11 cellular contexts compared by ENCODE assay signal in the genomic region with DNA sequence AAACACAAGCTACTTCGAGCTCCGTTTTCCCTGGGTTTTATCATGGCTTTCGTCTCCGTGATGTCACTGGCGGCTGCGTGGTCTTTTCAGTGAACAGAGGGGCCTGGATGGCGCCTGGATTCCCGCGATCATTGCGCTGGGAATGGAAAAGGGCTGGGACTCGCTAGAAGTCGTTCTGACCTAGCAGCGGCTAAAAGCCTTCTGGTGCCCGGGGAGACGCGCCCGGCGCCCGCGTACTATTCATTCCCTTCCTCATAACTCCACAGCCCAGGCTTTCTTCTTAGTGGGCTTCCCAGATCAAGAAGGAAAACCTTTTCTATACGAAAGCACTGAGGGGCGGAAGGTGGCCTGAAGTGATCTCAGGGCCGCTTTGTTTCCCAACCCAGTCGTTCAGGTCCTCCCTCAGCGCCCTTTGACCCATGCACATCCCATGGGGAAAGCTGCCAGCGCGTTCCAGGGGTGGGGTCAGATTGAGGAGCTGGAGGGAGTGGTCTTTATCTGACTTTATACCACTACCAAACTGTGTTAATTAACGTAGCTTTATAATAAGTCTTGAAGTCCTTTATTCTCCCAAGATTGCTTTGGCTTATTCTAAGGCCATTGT.
A peak's percentile ranks its signal among the peaks of the same experiment; 100 is the strongest.
DNase-seq lines count a peak whose midpoint lies in the region; ATAC-seq, FAIRE-seq and TF ChIP-seq lines count a peak whose summit lies in the region.
"Had no signal": no experiment of that assay in that cellular context is flagged by ENCODE, and none has a peak within 500 bp of the region (broad histone marks: within the 10 kb centered on the region; RNA-seq: fewer than 3 reads in every experiment).

No MANE protein-coding gene starts in this region.

- no peak for TF ChIP-seq EP300 in H1 (IDR thresholded peaks at IDR 0.05; ENCODE audit: borderline replicate concordance in 1 of 2, low read depth in 2 of 2, low read length in 2 of 2)

- H3K27me3 ChIP-seq in Caco-2 (replicated peaks; ENCODE audit: control insufficient read depth, insufficient read depth, low read length) (no peaks in the 10 kb centered on the region), H1 (replicated peaks in 1 of 4; ENCODE audit: control insufficient read depth in 3 of 4, extremely low read depth in 1 of 4, insufficient read depth in 3 of 4, low read length in 3 of 4) (no peaks in the 10 kb centered on the region)

- H2AK5ac ChIP-seq in H1 (ENCODE audit: low read depth, low read length) = no peak overlapping the region

- H2BK15ac ChIP-seq in H1 (ENCODE audit: low read length) = no peak overlapping the region

- H2AFZ ChIP-seq in H1 (ENCODE audit: low read length) = no peak overlapping the region

- FAIRE-seq in H1 (lab: Jason Lieb, UNC) (no peak), GM12892 (lab: Jason Lieb, UNC) (no peak)
- FAIRE-seq: H54 had no signal

- H4K91ac ChIP-seq in H1 (replicated peaks; ENCODE audit: insufficient read length, low read length) = no peak overlapping the region

- H3K9me3 Mint-ChIP-seq in Caco-2 (ENCODE audit: unreplicated experiment) (no peaks in the 10 kb centered on the region), nephron (no peaks in the 10 kb centered on the region)

- H3K36me3 ChIP-seq in Caco-2 (ENCODE audit: control insufficient read depth, insufficient read depth, low read length) (no peaks in the 10 kb centered on the region), H1 (ENCODE audit: control insufficient read depth in 2 of 4, insufficient read depth in 4 of 4, low read length in 3 of 4) (no peaks in the 10 kb centered on the region)
- H3K36me3 ChIP-seq: WERI-Rb-1 had no signal

- no peak overlapping the region for H4K5ac ChIP-seq in H1 (ENCODE audit: insufficient read length, low read depth, low read length)

- no peak overlapping the region for H3K23ac ChIP-seq in H1 (ENCODE audit: insufficient read length)

- no peak overlapping the region for H2BK12ac ChIP-seq in H1 (ENCODE audit: low read depth, low read length)

- H3K14ac ChIP-seq in H1 (ENCODE audit: insufficient read length) = no peak overlapping the region

- H2BK20ac ChIP-seq in H1 (ENCODE audit: low read length) = no peak overlapping the region

- no peak overlapping the region for H3K56ac ChIP-seq in H1 (replicated peaks; ENCODE audit: insufficient read length, low read depth, low read length)

- H3K9ac ChIP-seq in H1 (replicated peaks in 1 of 4; ENCODE audit: extremely low read depth in 1 of 4, low read depth in 3 of 4, low read length in 3 of 4) = no peak overlapping the region

- POLR2A ChIA-PET in Caco-2 (lab: Charles Lee) = interaction anchor here (0.6 to 1.8 kb wide), 9 partner anchors 14 to 385 kb away, joined by 4 to 11 read pairs (median 8); partner anchors contain the start of gene SLC25A15
- POLR2A ChIA-PET in H1 (lab: Charles Lee; ENCODE audit: partially characterized antibody) = interaction anchor here (0.6 to 2.3 kb wide), 8 partner anchors 9 to 275 kb away, joined by 3 to 12 read pairs (median 3); partner anchors contain the start of gene WBP4

- no peak overlapping the region for H3K27ac ChIP-seq in H1 (ENCODE audit: low read depth, low read length)

- H3K4me3 Mint-ChIP-seq in Caco-2 (ENCODE audit: unreplicated experiment) = peak overlapping the region; percentile 99
- H3K4me3 Mint-ChIP-seq in nephron = peak overlapping the region; percentile 78 to 82 (median 79)

- H3K4me1 Mint-ChIP-seq in Caco-2 (ENCODE audit: low read depth, unreplicated experiment) (peaks cover 15% of the 10 kb centered on the region), nephron (peaks cover 9% of the 10 kb centered on the region)

- H3K79me2 ChIP-seq in H1 (ENCODE audit: control insufficient read depth in 1 of 2, insufficient read depth in 2 of 2, low read length in 2 of 2) = no peaks in the 10 kb centered on the region

- DNase-seq in Caco-2 = peak; percentile 80 to 87
- DNase-seq in HuH-7.5 (ENCODE audit: low spot score) = peak; percentile 55
- peak in 1 of 2 experiments; percentile 49 for DNase-seq in H1 (ENCODE audit: low read depth in 1 of 2, low spot score in 2 of 2)
- DNase-seq in GM12892 (ENCODE audit: insufficient read length) = no peak
- DNase-seq in NCI-H69 (lab: John Stamatoyannopoulos, UW) = no peak
- no peak for DNase-seq in A172 (ENCODE audit: low spot score)
- DNase-seq: NCI-H1092 treated with DMSO at 0.1 percent for 48 hours, WERI-Rb-1 had no signal

- H3K4me3 ChIP-seq in Caco-2 (ENCODE audit: low read depth, low read length) (peak overlapping the region; percentile 76), H1 (ENCODE audit: extremely low read depth in 1 of 4, insufficient read depth in 2 of 4, low read depth in 3 of 4, low read length in 4 of 4) (no peak overlapping the region)

- ATAC-seq in activated CD4-positive, CD25-positive, alpha-beta regulatory T cell treated with anti-CD3 and anti-CD28 coated beads, Interleukin-2, amount 50 U/mL, for 24 hours = no peak

- H3K27me3 Mint-ChIP-seq in Caco-2 (ENCODE audit: insufficient read depth, unreplicated experiment) (no peaks in the 10 kb centered on the region), nephron (ENCODE audit: low read depth) (no peaks in the 10 kb centered on the region)

- H3K4me1 ChIP-seq in Caco-2 (peaks cover 9% of the 10 kb centered on the region; the same call in 1 of the 2 replicates), H1 (replicated peaks in 1 of 4; ENCODE audit: control insufficient read depth in 3 of 4, insufficient read depth in 4 of 4, low read length in 3 of 4) (no peaks in the 10 kb centered on the region; a peak in 2 of 7 replicates)

- H3K36me3 Mint-ChIP-seq in Caco-2 (ENCODE audit: insufficient read depth, unreplicated experiment) (peaks cover 44% of the 10 kb centered on the region), nephron (ENCODE audit: low read depth) (no peaks in the 10 kb centered on the region)

- no peak overlapping the region for H3K18ac ChIP-seq in H1 (ENCODE audit: extremely low read depth, low read length)

- H3K4me2 ChIP-seq in H1 (ENCODE audit: insufficient read depth in 1 of 2, low read depth in 2 of 2, low read length in 2 of 2) = no peak overlapping the region; a peak in 1 of 4 replicates

- 84% methylated on average over 25 of the region's 28 CpGs; no CpG with 5 or more reads in 1 of the 2 experiments for WGBS in H1 (ENCODE audit: extremely low coverage in 1 of 2, insufficient coverage in 1 of 2, insufficient read length in 1 of 2, insufficient replicate concordance in 2 of 2, low coverage in 1 of 2, low lambda C conversion rate in 2 of 2, missing lambda C conversion rate in 1 of 2), 2 experiments

- CTCF ChIA-PET in Caco-2 (lab: Charles Lee) (interaction anchor here (0.6 to 2.1 kb wide), 5 partner anchors 12 to 638 kb away, joined by 4 to 13 read pairs (median 7); partner anchors contain the start of gene SLC25A15), H1 (lab: Charles Lee; ENCODE audit: partially characterized antibody) (interaction anchor here (0.7 to 2.7 kb wide), 5 partner anchors 10 to 792 kb away, joined by 3 to 15 read pairs (median 3); no protein-coding TSS in a partner anchor)

- H2BK5ac ChIP-seq in H1 (ENCODE audit: low read depth, low read length) = no peak overlapping the region

- H3K27ac Mint-ChIP-seq in Caco-2 (ENCODE audit: unreplicated experiment) = peak overlapping the region; percentile 95
- peak overlapping the region; percentile 72 to 96 (median 87) for H3K27ac Mint-ChIP-seq in nephron

- intact Hi-C loops in Caco-2 (cut with micrococcal nuclease; ENCODE audit: unreplicated experiment) = loop anchor here (5.0 kb wide), 1 partner anchor 95 kb away; the partner anchor contains the start of gene ELF1

- peaks cover 0 to 1% of the 10 kb centered on the region in 2 experiments for H4K20me1 ChIP-seq in H1 (replicated peaks in 1 of 2; ENCODE audit: control insufficient read depth in 1 of 2, insufficient read depth in 2 of 2, low read length in 2 of 2)

- TF ChIP-seq POLR2A in H1 (IDR thresholded peaks at IDR 0.05; ENCODE audit: control extremely low read depth in 1 of 2, low read depth in 2 of 2, low read length in 2 of 2) = no peak
- no peak for TF ChIP-seq POLR2A in GM12892 (IDR thresholded peaks at IDR 0.05; ENCODE audit: low read depth, low read length)

- TSS peak; percentile 70 for BruUV-seq in Caco-2 (replicated peaks; lab: Mats Ljungman, UMichigan)

- TF ChIP-seq CTCF in Caco-2 (IDR thresholded peaks at IDR 0.05; ENCODE audit: insufficient read depth in 1 of 2, low read depth in 1 of 2, low read length in 1 of 2, severe bottlenecking in 1 of 2, unreplicated experiment in 1 of 2) (no peak), H1 (IDR thresholded peaks at IDR 0.05; ENCODE audit: control extremely low read depth in 1 of 3, insufficient read depth in 1 of 3, low read depth in 1 of 3, low read length in 3 of 3) (no peak), nephron (IDR thresholded peaks at IDR 0.05; ENCODE audit: unreplicated experiment in 3 of 3) (no peak)

- no peaks in the 10 kb centered on the region for H3K9me3 ChIP-seq in Caco-2
- no peaks in the 10 kb centered on the region for H3K9me3 ChIP-seq in H1 (ENCODE audit: insufficient read depth in 2 of 2, low read depth in 1 of 2, low read length in 1 of 2)

- peak overlapping the region; percentile 51 for H4K8ac ChIP-seq in H1 (ENCODE audit: extremely low read depth, insufficient read depth, low read length)

- no peaks in the 10 kb centered on the region for H3K79me1 ChIP-seq in H1 (ENCODE audit: low read depth, low read length)

- no peak overlapping the region for H3K4ac ChIP-seq in H1 (replicated peaks; ENCODE audit: insufficient read length, low read depth, low read length)

- no peak overlapping the region for H2BK120ac ChIP-seq in H1 (replicated peaks; ENCODE audit: low read depth, low read length)

- no peaks in the 10 kb centered on the region for H3K23me2 ChIP-seq in H1 (ENCODE audit: low read depth, low read length)

- TF ChIP-seq RAD21 in H1 (IDR thresholded peaks at IDR 0.05 in 1 of 2, conservative IDR thresholded peaks at IDR 0.05 in 1 of 2; ENCODE audit: low read depth in 2 of 2, low read length in 2 of 2) = no peak

TF ChIP-seq in H1, 55 proteins besides CTCF, POLR2A, EP300 and RAD21:
- TF ChIP-seq, protein P1, sequence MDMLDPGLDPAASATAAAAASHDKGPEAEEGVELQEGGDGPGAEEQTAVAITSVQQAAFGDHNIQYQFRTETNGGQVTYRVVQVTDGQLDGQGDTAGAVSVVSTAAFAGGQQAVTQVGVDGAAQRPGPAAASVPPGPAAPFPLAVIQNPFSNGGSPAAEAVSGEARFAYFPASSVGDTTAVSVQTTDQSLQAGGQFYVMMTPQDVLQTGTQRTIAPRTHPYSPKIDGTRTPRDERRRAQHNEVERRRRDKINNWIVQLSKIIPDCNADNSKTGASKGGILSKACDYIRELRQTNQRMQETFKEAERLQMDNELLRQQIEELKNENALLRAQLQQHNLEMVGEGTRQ (IDR thresholded peaks at IDR 0.05; ENCODE audit: low read length) = no peak
- TF ChIP-seq ZNF274 (IDR thresholded peaks at IDR 0.05; ENCODE audit: borderline replicate concordance, extremely low read depth, low read length) = no peak
- TF ChIP-seq SP1 (IDR thresholded peaks at IDR 0.05; ENCODE audit: low read depth, low read length) = no peak
- TF ChIP-seq, protein P2, sequence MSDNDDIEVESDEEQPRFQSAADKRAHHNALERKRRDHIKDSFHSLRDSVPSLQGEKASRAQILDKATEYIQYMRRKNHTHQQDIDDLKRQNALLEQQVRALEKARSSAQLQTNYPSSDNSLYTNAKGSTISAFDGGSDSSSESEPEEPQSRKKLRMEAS (IDR thresholded peaks at IDR 0.05) = no peak
- no peak for TF ChIP-seq SUZ12 (IDR thresholded peaks at IDR 0.05; ENCODE audit: low read length)

Comparison
In these comparisons a context has a peak if more than half of its experiments do, and no peak if none do; other contexts are left out.
1. DNase-seq: peak in Caco-2 (2 of 2) and HuH-7.5 (single experiment); none in GM12892 (single experiment), NCI-H69 (single experiment) and A172 (single experiment).